ENCODE assay signal across 1 cellular context in genomic region chr13:36713842-36714241, GRCh38.
TF ChIP-seq lines count a peak whose summit lies in the region.

No MANE protein-coding gene starts in this region.

TF ChIP-seq in GM23338, 12 proteins besides CTCF, POLR2A, EP300 and RAD21 (continued from another document):
- TF ChIP-seq ZNF462 (CRISPR knock-in tag; IDR thresholded peaks at IDR 0.05): no peak
- TF ChIP-seq POLR2AphosphoS5 (IDR thresholded peaks at IDR 0.05; ENCODE audit: low read depth): no peak
- no peak for TF ChIP-seq EZH2phosphoT487 (IDR thresholded peaks at IDR 0.05; ENCODE audit: unreplicated experiment)
